In genomic region chr10:68367121-68367520, GRCh38 we compare ENCODE assay signal across 13 cellular contexts. TPM values are rescaled to one million over a fixed set of nuclear protein-coding genes. Genes with fewer than 3 reads are reported as not detected.
DNase-seq lines count a peak whose midpoint lies in the region; ATAC-seq and TF ChIP-seq lines count a peak whose summit lies in the region.
"Had no signal": no experiment of that assay in that cellular context is flagged by ENCODE, and none has a peak within 500 bp of the region (broad histone marks: within the 10 kb centered on the region; RNA-seq: fewer than 3 reads in every experiment).

No MANE protein-coding gene starts in this region.

- TF ChIP-seq CTCF in fibroblast of mammary gland (conservative IDR thresholded peaks at IDR 0.05; ENCODE audit: control insufficient read depth, insufficient read depth, low read depth, low read length) (no peak), mesothelial cell of epicardium (IDR thresholded peaks at IDR 0.05; ENCODE audit: unreplicated experiment) (no peak)

- peak overlapping the region; percentile 60 for H3K27ac Mint-ChIP-seq in central memory CD8-positive, alpha-beta T cell (ENCODE audit: low read depth)
- no peak overlapping the region for H3K27ac Mint-ChIP-seq in mesothelial cell of epicardium
- H3K27ac Mint-ChIP-seq: CD4-positive, alpha-beta T cell; GM23338 had no signal

- peaks cover 21% of the 10 kb centered on the region for H3K36me3 Mint-ChIP-seq in central memory CD8-positive, alpha-beta T cell (ENCODE audit: insufficient read depth)
- H3K36me3 Mint-ChIP-seq in mesothelial cell of epicardium: peaks cover 39% of the 10 kb centered on the region

- ATAC-seq in central memory CD8-positive, alpha-beta T cell (replicated peaks; ENCODE audit: extremely low read depth, poor library complexity, severe bottlenecking): no peak
- ATAC-seq in left lobe of liver (peak; percentile 58), GM19023 (IDR thresholded peaks at IDR 0.05; ENCODE audit: unreplicated experiment) (no peak), left cardiac atrium (no peak)
- ATAC-seq: GM23338 had no signal

- H3K9me3 Mint-ChIP-seq in central memory CD8-positive, alpha-beta T cell: no peaks in the 10 kb centered on the region
- peaks cover 9% of the 10 kb centered on the region for H3K9me3 Mint-ChIP-seq in mesothelial cell of epicardium

- no peaks in the 10 kb centered on the region for H3K27me3 Mint-ChIP-seq in central memory CD8-positive, alpha-beta T cell
- H3K27me3 Mint-ChIP-seq in mesothelial cell of epicardium (ENCODE audit: low read depth): no peaks in the 10 kb centered on the region
- H3K27me3 Mint-ChIP-seq: CD4-positive, alpha-beta T cell had no signal

- intact Hi-C loops in left cardiac atrium (cut with DNase I): no loop called here

- DNase-seq in AG20443 (ENCODE audit: low spot score) (peak; percentile 11), fibroblast of mammary gland (ENCODE audit: low read depth) (peak; percentile 26), left lobe of liver (ENCODE audit: low spot score) (no peak), NOMO-1 treated with dmso at 0.1 percent for 144 hours (lab: John Stamatoyannopoulos, UW; ENCODE audit: unreplicated experiment) (no peak), left cardiac atrium (no peak), mesothelial cell of epicardium (ENCODE audit: low spot score in 2 of 2, unreplicated experiment in 2 of 2) (no peak)
- DNase-seq in central memory CD8-positive, alpha-beta T cell (ENCODE audit: low spot score in 2 of 2): no peak
- DNase-seq: 8988T; Caco-2; CD4-positive, alpha-beta T cell; HCEC 1CT had no signal

- H3K4me3 ChIP-seq in fibroblast of mammary gland (ENCODE audit: control insufficient read depth, low read depth, low read length): no peak overlapping the region
- H3K4me3 ChIP-seq: GM23338 had no signal

- H3K4me1 Mint-ChIP-seq in central memory CD8-positive, alpha-beta T cell: no peaks in the 10 kb centered on the region
- H3K4me1 Mint-ChIP-seq in mesothelial cell of epicardium: no peaks in the 10 kb centered on the region
- H3K4me1 Mint-ChIP-seq: GM23338 had no signal

- H3K4me3 Mint-ChIP-seq in central memory CD8-positive, alpha-beta T cell: no peak overlapping the region
- no peak overlapping the region for H3K4me3 Mint-ChIP-seq in mesothelial cell of epicardium
- H3K4me3 Mint-ChIP-seq: CD4-positive, alpha-beta T cell; GM23338 had no signal

RNA-seq across cellular contexts. Expression of gene PBLD, which starts 34.4 kb away (rescaled TPM):
- total RNA-seq in left lobe of liver (126 TPM), left cardiac atrium (1 to 10 TPM; 3.1 to 4.1 TPM), mesothelial cell of epicardium (9.3 to 9.8 TPM (median 9.7 TPM) in 3 replicates)

RNA-seq across cellular contexts. Expression of gene HNRNPH3, which starts 35.3 kb away (rescaled TPM):
- total RNA-seq in left lobe of liver (26.8 TPM), left cardiac atrium (100 to 1,000 TPM in 1 of 2 donors, 10 to 100 TPM in 1; 81.5 to 130 TPM), mesothelial cell of epicardium (164 to 172 TPM (median 165 TPM) in 3 replicates)

RNA-seq across cellular contexts. Expression of gene RUFY2, which starts 40.0 kb away (rescaled TPM):
- total RNA-seq in left lobe of liver (4.0 TPM), left cardiac atrium (10 to 100 TPM in 1 of 2 donors, 1 to 10 TPM in 1; 8.1 to 10.7 TPM), mesothelial cell of epicardium (35.3 to 41.4 TPM (median 39.6 TPM) in 3 replicates)

Comparison
In these comparisons a context has a peak if more than half of its experiments do, and no peak if none do; other contexts are left out.
1. DNase-seq: peak in AG20443 (single experiment) and fibroblast of mammary gland (single experiment); none in central memory CD8-positive, alpha-beta T cell (0 of 2), left lobe of liver (single experiment), NOMO-1 treated with dmso at 0.1 percent for 144 hours (single experiment), left cardiac atrium (single experiment) and mesothelial cell of epicardium (0 of 2).
2. RNA of gene PBLD, which starts 34.4 kb away (total RNA-seq): 126 TPM in left lobe of liver (single experiment); 9.3 to 9.8 TPM in mesothelial cell of epicardium and 3.1 to 4.1 TPM in left cardiac atrium; every median in the first group is over 10 times any median in the second.